Comparison of ENCODE assay signal across 19 cellular contexts in the genomic region with DNA sequence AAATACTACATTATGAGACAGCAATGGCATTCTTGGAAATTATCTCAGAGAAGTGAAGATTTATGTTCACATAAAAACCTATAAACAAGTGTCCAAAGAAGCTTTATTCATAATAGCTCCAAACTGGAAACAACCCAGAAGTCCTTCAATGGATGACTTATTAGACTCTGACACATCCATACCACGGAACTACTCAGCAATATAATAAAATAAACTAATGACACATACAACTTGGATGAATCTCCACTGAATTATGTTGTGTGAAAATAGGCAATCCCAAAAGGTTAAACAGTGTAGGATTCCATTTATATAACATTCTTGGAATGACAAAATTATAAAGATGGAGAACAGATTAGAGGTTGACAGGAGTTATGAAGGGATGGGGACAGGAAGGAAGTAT.
A peak's percentile ranks its signal among the peaks of the same experiment; 100 is the strongest.
DNase-seq lines count a peak whose midpoint lies in the region; FAIRE-seq and TF ChIP-seq lines count a peak whose summit lies in the region.
"Had no signal": no experiment of that assay in that cellular context is flagged by ENCODE, and none has a peak within 500 bp of the region (broad histone marks: within the 10 kb centered on the region; RNA-seq: fewer than 3 reads in every experiment).

No MANE protein-coding gene starts in this region.

- POLR2A ChIA-PET in AG04450 (lab: Yijun Ruan, JAX): interaction anchor here (0.8 to 1.7 kb wide), 7 partner anchors 9 to 206 kb away, joined by 4 to 22 read pairs (median 4); no protein-coding TSS in a partner anchor

- H3K9me3 Mint-ChIP-seq in HFFc6: peaks cover 8% of the 10 kb centered on the region; the same call in 1 of the 2 replicates

- CTCF ChIA-PET in AG04450 (lab: Charles Lee): interaction anchor here (0.5 kb wide), 1 partner anchor 228 kb away, joined by 3 read pairs; no protein-coding TSS in a partner anchor

- TF ChIP-seq CTCF in AG04450 (IDR thresholded peaks at IDR 0.05; ENCODE audit: low read depth, low read length) (no peak), HFFc6 (IDR thresholded peaks at IDR 0.05) (no peak), astrocyte of the spinal cord (IDR thresholded peaks at IDR 0.05; ENCODE audit: low read depth, low read length) (no peak)

- no peak overlapping the region for H3K4me3 Mint-ChIP-seq in HFFc6
- H3K4me3 Mint-ChIP-seq: activated CD4-positive, alpha-beta memory T cell treated with anti-CD3 and anti-CD28 coated beads for 36 hours; endodermal cell had no signal

- peak; percentile 84 for DNase-seq in AG04450 (ENCODE audit: low read depth, low spot score)
- DNase-seq in HFFc6: peak; percentile 88
- peak; percentile 68 for DNase-seq in astrocyte of the spinal cord (ENCODE audit: low read depth, low spot score)
- DNase-seq in COR-L47 (lab: John Stamatoyannopoulos, UW): no peak
- DNase-seq in cerebellar nuclear complex (lab: John Stamatoyannopoulos, UW): no peak
- DNase-seq in medulla oblongata (ENCODE audit: extremely low spot score): no peak
- DNase-seq in MV-4-11 (lab: John Stamatoyannopoulos, UW): no peak
- DNase-seq: activated CD4-positive, alpha-beta memory T cell treated with anti-CD3 and anti-CD28 coated beads for 36 hours; activated effector memory CD4-positive, alpha-beta T cell treated with Interleukin-2 at 50 U/mL for 16 hours; BE2C; brain microvascular endothelial cell; endodermal cell; NCI-H1105; NCI-H510A; T1000; trophoblast cell had no signal

- FAIRE-seq in islet of Langerhans (lab: Jason Lieb, UNC): peak; percentile 64

- H3K9me3 ChIP-seq in AG04450 (ENCODE audit: control insufficient read depth, insufficient read depth, low read length): peaks cover 8% of the 10 kb centered on the region
- H3K9me3 ChIP-seq: BE2C, HAP-1 had no signal

- H3K27me3 ChIP-seq in AG04450 (ENCODE audit: control insufficient read depth, insufficient read depth, low read length): no peaks in the 10 kb centered on the region
- H3K27me3 ChIP-seq: BE2C, brain microvascular endothelial cell had no signal

- no peak overlapping the region for H3K27ac ChIP-seq in AG04450 (ENCODE audit: low read depth, low read length)
- H3K27ac ChIP-seq: brain microvascular endothelial cell, parathyroid adenoma had no signal

- H3K4me1 Mint-ChIP-seq in HFFc6 (ENCODE audit: low read depth): peaks cover 21% of the 10 kb centered on the region

- in situ Hi-C loops in astrocyte of the spinal cord (cut with HindIII; ENCODE audit: low sequenced_read_pairs): no loop called here

- peak overlapping the region; percentile 3; the same call in 1 of the 2 replicates for H3K27ac Mint-ChIP-seq in HFFc6
- H3K27ac Mint-ChIP-seq: activated CD4-positive, alpha-beta memory T cell treated with anti-CD3 and anti-CD28 coated beads for 36 hours; endodermal cell had no signal

- peaks cover under 1% of the 10 kb centered on the region; the same call in 1 of the 2 replicates for H3K27me3 Mint-ChIP-seq in HFFc6 (ENCODE audit: insufficient read depth)
- H3K27me3 Mint-ChIP-seq: activated CD4-positive, alpha-beta memory T cell treated with anti-CD3 and anti-CD28 coated beads for 36 hours had no signal

- no peaks in the 10 kb centered on the region for H3K36me3 Mint-ChIP-seq in HFFc6 (ENCODE audit: low read depth)

- H3K4me3 ChIP-seq in AG04450 (ENCODE audit: low read depth, low read length) (no peak overlapping the region), astrocyte of the spinal cord (ENCODE audit: low read depth, low read length) (no peak overlapping the region)
- H3K4me3 ChIP-seq: HAP-1 had no signal

Comparison
In these comparisons a context has a peak if more than half of its experiments do, and no peak if none do; other contexts are left out.
1. DNase-seq: peak in AG04450 (single experiment), HFFc6 (single experiment) and astrocyte of the spinal cord (single experiment); none in COR-L47 (single experiment), cerebellar nuclear complex (0 of 2), medulla oblongata (single experiment) and MV-4-11 (single experiment).